ENCODE assay signal across 12 cellular contexts in genomic region chr16:72013389-72013788, GRCh38. TPM values are rescaled to one million over a fixed set of nuclear protein-coding genes. Genes with fewer than 3 reads are reported as not detected.
DNase-seq lines count a peak whose midpoint lies in the region; ATAC-seq, FAIRE-seq and TF ChIP-seq lines count a peak whose summit lies in the region.
"Had no signal": no experiment of that assay in that cellular context is flagged by ENCODE, and none has a peak within 500 bp of the region (broad histone marks: within the 10 kb centered on the region; RNA-seq: fewer than 3 reads in every experiment).

No MANE protein-coding gene starts in this region.

- H3K4me1 ChIP-seq in upper lobe of right lung, result peaks cover 41% of the 10 kb centered on the region

- peak overlapping the region; percentile 28 for H3K27ac ChIP-seq in upper lobe of right lung

- H3K36me3 ChIP-seq in upper lobe of right lung, result peaks cover 4% of the 10 kb centered on the region

- H3K9me3 ChIP-seq in upper lobe of right lung, result no peaks in the 10 kb centered on the region

- H3K27me3 ChIP-seq in upper lobe of right lung, result no peaks in the 10 kb centered on the region

- no peak for TF ChIP-seq POLR2A in GM12891 (IDR thresholded peaks at IDR 0.05; ENCODE audit: low read depth, low read length)

- DNase-seq in stimulated activated CD4-positive, alpha-beta T cell treated with anti-CD3 and anti-CD28 coated beads, Interleukin-15, amount 100 ng/mL, for 24 hours, result peak; percentile 25
- DNase-seq in stimulated activated CD4-positive, alpha-beta T cell treated with anti-CD3 and anti-CD28 coated beads, Interleukin-4, amount 100 ng/mL, for 1 hour, result no peak
- peak; percentile 70 for DNase-seq in amniotic epithelial cell (ENCODE audit: low read depth)
- DNase-seq in left lobe of liver (ENCODE audit: low spot score), result peak; percentile 68
- DNase-seq in upper lobe of right lung, result peak; percentile 72
- DNase-seq in GM12891 (ENCODE audit: insufficient read length, low spot score), result no peak
- DNase-seq: cerebellar nuclear complex, NCI-H2081, small intestine had no signal

- ATAC-seq in left lobe of liver, result no peak
- no peak for ATAC-seq in upper lobe of right lung
- ATAC-seq in GM19023 (IDR thresholded peaks at IDR 0.05; ENCODE audit: unreplicated experiment), result no peak
- no peak for ATAC-seq in HG03342 (IDR thresholded peaks at IDR 0.05; ENCODE audit: unreplicated experiment)

- TF ChIP-seq CTCF in upper lobe of right lung (IDR thresholded peaks at IDR 0.05), result no peak

- FAIRE-seq in GM12891 (lab: Jason Lieb, UNC), result no peak
- FAIRE-seq: small intestine had no signal

- peak overlapping the region; percentile 3 for H3K4me3 ChIP-seq in upper lobe of right lung

- intact Hi-C loops in upper lobe of right lung (cut with DNase I), result no loop called here

TF ChIP-seq in GM12891, 5 proteins besides CTCF, POLR2A, EP300 and RAD21:
- TF ChIP-seq POU2F2 (IDR thresholded peaks at IDR 0.05; ENCODE audit: low read depth, low read length) (no peak), PAX5 (IDR thresholded peaks at IDR 0.05; ENCODE audit: insufficient read depth, low read length, severe bottlenecking) (no peak), POLR2AphosphoS5 (IDR thresholded peaks at IDR 0.05; ENCODE audit: low read depth, low read length) (no peak), SPI1 (IDR thresholded peaks at IDR 0.05; ENCODE audit: low read depth, low read length) (no peak), TAF1 (IDR thresholded peaks at IDR 0.05; ENCODE audit: low read depth, low read length) (no peak)

RNA-seq across cellular contexts. Expression of gene DHODH, which starts 4.8 kb away (rescaled TPM):
- total RNA-seq in left lobe of liver (28.4 TPM), upper lobe of right lung (7.7 TPM)
- 6.8 TPM for polyA plus RNA-seq in GM12891 (2012; ENCODE audit: low read depth, missing spikeins)

RNA-seq across cellular contexts. Expression of gene PKD1L3, which starts 13.2 kb away (rescaled TPM):
- total RNA-seq in left lobe of liver (0.88 TPM), upper lobe of right lung (0.32 TPM)
- polyA plus RNA-seq in GM12891 (2012; ENCODE audit: low read depth, missing spikeins), result not detected

RNA-seq across cellular contexts. Expression of gene HP, which starts 40.9 kb away (rescaled TPM):
- 47,876 TPM for total RNA-seq in left lobe of liver
- total RNA-seq in upper lobe of right lung, result 94.2 TPM
- not detected for polyA plus RNA-seq in GM12891 (2012; ENCODE audit: low read depth, missing spikeins)

RNA-seq across cellular contexts. Expression of gene HPR, which starts 49.6 kb away (rescaled TPM):
- total RNA-seq in left lobe of liver, result 110 TPM
- 2.7 TPM for total RNA-seq in upper lobe of right lung
- polyA plus RNA-seq in GM12891 (2012; ENCODE audit: low read depth, missing spikeins), result not detected
- total RNA-seq: urinary bladder had no signal

Comparison
In these comparisons a context has a peak if more than half of its experiments do, and no peak if none do; other contexts are left out.
1. DNase-seq: peak in stimulated activated CD4-positive, alpha-beta T cell treated with anti-CD3 and anti-CD28 coated beads, Interleukin-15, amount 100 ng/mL, for 24 hours (single experiment), amniotic epithelial cell (single experiment), left lobe of liver (single experiment) and upper lobe of right lung (single experiment); none in stimulated activated CD4-positive, alpha-beta T cell treated with anti-CD3 and anti-CD28 coated beads, Interleukin-4, amount 100 ng/mL, for 1 hour (single experiment) and GM12891 (single experiment).
2. RNA of gene HP, which starts 40.9 kb away (total RNA-seq): 47,876 TPM in left lobe of liver (single experiment); 94.2 TPM in upper lobe of right lung (single experiment); every median in the first group is over 100 times any median in the second.